In genomic region chr2:30201990-30202389, GRCh38 we compare ENCODE assay signal across 12 cellular contexts. TPM values are rescaled to one million over a fixed set of nuclear protein-coding genes. Genes with fewer than 3 reads are reported as not detected.
DNase-seq lines count a peak whose midpoint lies in the region; ATAC-seq, FAIRE-seq and TF ChIP-seq lines count a peak whose summit lies in the region.
"Had no signal": no experiment of that assay in that cellular context is flagged by ENCODE, and none has a peak within 500 bp of the region (broad histone marks: within the 10 kb centered on the region; RNA-seq: fewer than 3 reads in every experiment).

No MANE protein-coding gene starts in this region.

- no peak overlapping the region for H3K9ac ChIP-seq in kidney (ENCODE audit: low read length in 2 of 2)

- TF ChIP-seq CTCF in chondrocyte (IDR thresholded peaks at IDR 0.05), result no peak
- TF ChIP-seq CTCF in kidney (IDR thresholded peaks at IDR 0.05; ENCODE audit: borderline replicate concordance, extremely low read depth, insufficient read depth), result no peak
- no peak for TF ChIP-seq CTCF in sigmoid colon (IDR thresholded peaks at IDR 0.05)

- no peak overlapping the region for H3K27ac ChIP-seq in kidney (ENCODE audit: low read depth in 2 of 2, low read length in 2 of 2)
- H3K27ac ChIP-seq in sigmoid colon, result peak overlapping the region in 3 of 4 donors; percentile 62 to 73 (median 62)
- H3K27ac ChIP-seq: WERI-Rb-1 had no signal

- no peak overlapping the region for H3K4me3 ChIP-seq in kidney (ENCODE audit: low read length in 2 of 2)
- H3K4me3 ChIP-seq in sigmoid colon, result no peak overlapping the region

- intact Hi-C loops in kidney (cut with DNase I) (no loop called here), sigmoid colon (cut with DNase I) (no loop called here)

- H3K4me1 ChIP-seq in kidney (ENCODE audit: control insufficient read depth in 1 of 2, insufficient read depth in 1 of 2, low read depth in 1 of 2, low read length in 2 of 2) (peaks cover 3% of the 10 kb centered on the region in 2 donors), sigmoid colon (peaks cover 0 to 24% (median 22%) of the 10 kb centered on the region in 4 donors)

- H3K27ac Mint-ChIP-seq in chondrocyte (ENCODE audit: unreplicated experiment), result peak overlapping the region; percentile 8
- H3K27ac Mint-ChIP-seq: activated naive CD4-positive, alpha-beta T cell treated with anti-CD3 and anti-CD28 coated beads for 36 hours; B cell had no signal

- TF ChIP-seq EP300 in sigmoid colon (IDR thresholded peaks at IDR 0.05), result no peak

- no peaks in the 10 kb centered on the region for H3K36me3 Mint-ChIP-seq in chondrocyte (ENCODE audit: low read depth)

- WGBS in sigmoid colon, 2 donors, result 41 to 42% methylated on average over 1 of the region's 1 CpG

- H3K36me3 ChIP-seq in kidney (ENCODE audit: control insufficient read depth in 1 of 2, insufficient read depth in 2 of 2, low read length in 2 of 2) (no peaks in the 10 kb centered on the region), sigmoid colon (no peaks in the 10 kb centered on the region)
- H3K36me3 ChIP-seq: WERI-Rb-1 had no signal

- no peak overlapping the region for H3K4me3 Mint-ChIP-seq in chondrocyte (ENCODE audit: unreplicated experiment)
- H3K4me3 Mint-ChIP-seq: activated naive CD4-positive, alpha-beta T cell treated with anti-CD3 and anti-CD28 coated beads for 36 hours; B cell had no signal

- DNase-seq in GM03348 (ENCODE audit: low spot score), result peak; percentile 56
- DNase-seq in chondrocyte (ENCODE audit: low spot score), result no peak
- DNase-seq in kidney, result peak; percentile 83
- DNase-seq in sigmoid colon, result peak; percentile 86
- DNase-seq in SHP77 (lab: John Stamatoyannopoulos, UW), result no peak
- no peak for DNase-seq in GM19239 (ENCODE audit: insufficient read length, low spot score)
- DNase-seq in T-helper 2 cell, result no peak
- DNase-seq: activated naive CD4-positive, alpha-beta T cell treated with anti-CD3 and anti-CD28 coated beads for 36 hours; NCI-H2171; WERI-Rb-1 had no signal

- no peak for TF ChIP-seq POLR2A in sigmoid colon (IDR thresholded peaks at IDR 0.05)

- H3K27me3 Mint-ChIP-seq in chondrocyte (ENCODE audit: low read depth), result no peaks in the 10 kb centered on the region
- H3K27me3 Mint-ChIP-seq: B cell had no signal

- no peaks in the 10 kb centered on the region for H3K9me3 ChIP-seq in kidney (ENCODE audit: control insufficient read depth in 1 of 2, low read length in 2 of 2)
- no peaks in the 10 kb centered on the region for H3K9me3 ChIP-seq in sigmoid colon

- H3K27me3 ChIP-seq in sigmoid colon, result no peaks in the 10 kb centered on the region

- peaks cover 21% of the 10 kb centered on the region for H3K4me1 Mint-ChIP-seq in chondrocyte (ENCODE audit: low read depth)
- H3K4me1 Mint-ChIP-seq: B cell had no signal

- no peak for FAIRE-seq in kidney (lab: Jason Lieb, UNC)
- no peak for FAIRE-seq in GM19239 (lab: Jason Lieb, UNC)

- no peak for ATAC-seq in HG03571 (IDR thresholded peaks at IDR 0.05; ENCODE audit: unreplicated experiment)

- H3K9me3 Mint-ChIP-seq in chondrocyte (ENCODE audit: low read depth), result no peaks in the 10 kb centered on the region
- H3K9me3 Mint-ChIP-seq: activated naive CD4-positive, alpha-beta T cell treated with anti-CD3 and anti-CD28 coated beads for 36 hours had no signal

RNA-seq across cellular contexts. Expression of gene LBH, which starts 29.3 kb away (rescaled TPM):
- total RNA-seq in chondrocyte, result 88.6 to 96.6 TPM (median 88.8 TPM) in 3 replicates
- 81.9 TPM for total RNA-seq in kidney
- polyA plus RNA-seq in kidney (ENCODE audit: insufficient read depth, low read depth, low replicate concordance), result 27.2 TPM
- 10 to 100 TPM; 11.4 to 25.0 (median 22.2) TPM for total RNA-seq in sigmoid colon
- 10 to 100 TPM in 1 of 3 donors, 1 to 10 TPM in 2; 4.2 to 51.8 (median 5.3) TPM for polyA plus RNA-seq in sigmoid colon

RNA-seq across cellular contexts. Expression of gene YPEL5, which starts 55.2 kb away (rescaled TPM):
- total RNA-seq in chondrocyte, result 75.3 to 93.3 TPM (median 82.8 TPM) in 3 replicates
- total RNA-seq in kidney, result 109 TPM
- polyA plus RNA-seq in kidney (ENCODE audit: insufficient read depth, low read depth, low replicate concordance), result 102 TPM
- 100 to 1,000 TPM; 116 to 155 (median 139) TPM for total RNA-seq in sigmoid colon
- 100 to 1,000 TPM in 1 of 3 donors, 10 to 100 TPM in 2; 36.9 to 132 (median 93.7) TPM for polyA plus RNA-seq in sigmoid colon

Comparison
In these comparisons a context has a peak if more than half of its experiments do, and no peak if none do; other contexts are left out.
1. DNase-seq: peak in GM03348 (single experiment), kidney (single experiment) and sigmoid colon (single experiment); none in chondrocyte (single experiment), SHP77 (0 of 2), GM19239 (single experiment) and T-helper 2 cell (0 of 5).
2. H3K27ac ChIP-seq: peak in sigmoid colon (3 of 4); none in kidney (0 of 2).